In the genomic region with DNA sequence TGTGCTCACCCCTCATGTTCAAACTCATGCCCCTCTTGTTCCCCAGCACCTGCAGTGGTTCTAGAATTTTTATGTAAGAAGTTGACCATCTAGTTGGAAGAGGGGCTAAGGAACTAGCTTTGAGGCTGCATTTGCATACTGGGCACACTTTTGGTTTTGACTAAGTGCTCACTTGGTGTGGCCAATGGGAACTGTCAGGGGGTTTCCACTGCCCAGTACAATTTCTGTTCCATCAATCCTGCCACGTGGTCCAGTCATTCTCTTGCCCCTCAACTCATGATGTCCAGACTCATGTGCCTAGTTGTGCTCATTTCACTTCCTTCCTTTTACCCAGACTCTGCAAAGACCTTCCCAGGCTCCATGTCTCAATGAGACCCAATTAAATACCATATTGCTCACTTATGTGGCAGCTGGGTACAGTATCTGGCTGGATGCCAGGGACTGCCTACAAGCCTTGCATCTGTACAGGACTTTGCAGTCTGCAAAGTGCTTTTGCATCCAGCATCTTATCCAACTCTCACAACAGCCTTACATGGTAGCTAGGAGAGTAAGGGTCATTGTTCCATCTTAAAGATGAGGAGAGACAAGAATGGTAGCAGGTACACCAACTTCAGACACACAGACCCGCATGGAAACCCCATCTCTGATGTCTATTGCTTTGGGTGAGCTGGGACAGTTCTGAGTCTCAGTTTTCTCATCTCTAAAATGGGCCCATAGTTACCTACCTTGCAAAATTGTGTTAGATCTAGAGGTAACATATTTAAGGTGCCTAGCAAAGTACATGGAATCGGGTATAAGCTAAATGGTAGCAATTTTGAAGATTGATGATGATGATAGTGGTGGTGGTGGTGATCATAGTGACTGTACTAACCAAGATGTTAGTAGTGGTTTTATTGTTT, we compare ENCODE assay signal across 1 cellular context.
TF ChIP-seq lines count a peak whose summit lies in the region.

No MANE protein-coding gene starts in this region.

TF ChIP-seq in HepG2, 621 proteins besides CTCF, POLR2A, EP300 and RAD21 (continued from another document):
- TF ChIP-seq TAF15 (IDR thresholded peaks at IDR 0.05; ENCODE audit: low read depth, low read length, poor library complexity, severe bottlenecking) (no peak), ZNF629 (CRISPR knock-in tag; conservative IDR thresholded peaks at IDR 0.05) (0 out of 2 replicates have a peak, but pooled peaks have one; percentile 41), LCORL (IDR thresholded peaks at IDR 0.05) (peak; percentile 69), LCORL (CRISPR knock-in tag; IDR thresholded peaks at IDR 0.05) (no peak)
